Comparison of ENCODE assay signal across 17 cellular contexts in the genomic region with DNA sequence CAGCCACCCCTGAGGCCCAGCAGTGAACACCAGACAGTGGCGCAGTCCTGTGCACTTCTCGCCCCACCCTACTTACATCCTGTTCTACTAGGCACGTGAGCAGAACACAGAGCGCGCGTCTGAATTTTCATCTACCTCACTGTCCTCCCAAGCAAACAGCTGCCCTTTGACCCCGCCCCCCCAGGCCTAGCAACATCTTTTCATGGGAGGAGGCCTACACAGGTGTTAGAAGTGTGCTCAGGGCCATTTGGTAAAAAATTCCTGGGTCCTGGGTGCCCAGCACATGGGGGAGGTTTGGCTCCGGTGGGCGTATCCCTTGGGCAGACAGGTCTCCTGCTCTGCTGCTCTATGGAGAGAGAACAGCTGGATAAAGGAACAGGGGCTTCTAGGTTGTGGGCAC.
DNase-seq lines count a peak whose midpoint lies in the region; TF ChIP-seq lines count a peak whose summit lies in the region.
"Had no signal": no experiment of that assay in that cellular context is flagged by ENCODE, and none has a peak within 500 bp of the region (broad histone marks: within the 10 kb centered on the region; RNA-seq: fewer than 3 reads in every experiment).

No MANE protein-coding gene starts in this region.

- H3K23ac ChIP-seq in trophoblast cell (ENCODE audit: low read length), result no peak overlapping the region

- TF ChIP-seq CTCF in Caco-2 (IDR thresholded peaks at IDR 0.05; ENCODE audit: insufficient read depth in 1 of 2, low read depth in 1 of 2, low read length in 1 of 2, severe bottlenecking in 1 of 2, unreplicated experiment in 1 of 2) (no peak), SK-N-SH (IDR thresholded peaks at IDR 0.05) (no peak), fibroblast of villous mesenchyme (IDR thresholded peaks at IDR 0.05; ENCODE audit: insufficient read depth, low read depth, low read length) (no peak)

- H3K79me2 ChIP-seq in SK-N-SH (ENCODE audit: insufficient read depth), result peaks cover 28% of the 10 kb centered on the region
- peaks cover 5% of the 10 kb centered on the region for H3K79me2 ChIP-seq in trophoblast cell (ENCODE audit: control insufficient read depth, insufficient read depth, low read length, poor library complexity)

- peak overlapping the region; percentile 49 for H4K12ac ChIP-seq in trophoblast cell (ENCODE audit: low read depth, low read length)

- H2BK12ac ChIP-seq in trophoblast cell (ENCODE audit: low read length), result peak overlapping the region; percentile 85

- H3K27ac ChIP-seq in SK-N-SH (ENCODE audit: low read depth in 2 of 2, low read length in 1 of 2) (peak overlapping the region; percentile 95 to 98), trophoblast cell (ENCODE audit: low read depth, low read length) (peak overlapping the region; percentile 99)
- H3K27ac ChIP-seq: C4-2B, RWPE1, SJCRH30 had no signal

- H3K9me2 ChIP-seq in SK-N-SH, result no peaks in the 10 kb centered on the region

- no TSS peak for BruUV-seq in Caco-2 (replicated peaks; lab: Mats Ljungman, UMichigan)

- H3K9me3 ChIP-seq in Caco-2 (no peaks in the 10 kb centered on the region), SK-N-SH (no peaks in the 10 kb centered on the region), trophoblast cell (ENCODE audit: insufficient read depth, low read depth, low read length) (no peaks in the 10 kb centered on the region)
- H3K9me3 ChIP-seq: SJCRH30 had no signal

- intact Hi-C loops in Caco-2 (cut with micrococcal nuclease; ENCODE audit: unreplicated experiment), result no loop called here

- H3K4me3 ChIP-seq in Caco-2 (ENCODE audit: low read depth, low read length) (no peak overlapping the region), SK-N-SH (ENCODE audit: low read depth in 2 of 2, low read length in 1 of 2) (no peak overlapping the region), fibroblast of villous mesenchyme (ENCODE audit: low read depth, low read length) (no peak overlapping the region), trophoblast cell (ENCODE audit: low read depth, low read length) (no peak overlapping the region)
- H3K4me3 ChIP-seq: SJCRH30 had no signal

- peak overlapping the region; percentile 99 for H4K91ac ChIP-seq in trophoblast cell (ENCODE audit: low read depth, low read length)

- H3K4me3 Mint-ChIP-seq in Caco-2 (ENCODE audit: unreplicated experiment), result no peak overlapping the region

- H3K27me3 ChIP-seq in Caco-2 (replicated peaks; ENCODE audit: control insufficient read depth, insufficient read depth, low read length), result no peaks in the 10 kb centered on the region
- no peaks in the 10 kb centered on the region for H3K27me3 ChIP-seq in SK-N-SH (ENCODE audit: insufficient read depth)
- no peaks in the 10 kb centered on the region for H3K27me3 ChIP-seq in trophoblast cell (ENCODE audit: insufficient read depth, low read length)
- H3K27me3 ChIP-seq: SJCRH30 had no signal

- H4K20me1 ChIP-seq in SK-N-SH (ENCODE audit: insufficient read depth), result no peaks in the 10 kb centered on the region

- no peaks in the 10 kb centered on the region for H3K36me3 ChIP-seq in Caco-2 (ENCODE audit: control insufficient read depth, insufficient read depth, low read length)
- peaks cover 44 to 69% of the 10 kb centered on the region in 2 experiments for H3K36me3 ChIP-seq in SK-N-SH (replicated peaks in 1 of 2; ENCODE audit: control insufficient read depth in 1 of 2, insufficient read depth in 2 of 2, low read length in 1 of 2)
- peaks cover 3% of the 10 kb centered on the region in 2 experiments for H3K36me3 ChIP-seq in trophoblast cell (ENCODE audit: control insufficient read depth in 1 of 2, insufficient read depth in 2 of 2, low read length in 2 of 2)
- H3K36me3 ChIP-seq: SJCRH30 had no signal

- H3F3A ChIP-seq in SK-N-SH (replicated peaks; ENCODE audit: insufficient read depth), result peaks cover 61% of the 10 kb centered on the region

- peaks cover 50% of the 10 kb centered on the region for H3K79me1 ChIP-seq in trophoblast cell (ENCODE audit: low read length)

- DNase-seq in Caco-2, result peak in 1 of 2 experiments; percentile 53
- no peak for DNase-seq in SK-N-SH
- peak; percentile 39 for DNase-seq in fibroblast of villous mesenchyme (ENCODE audit: low read depth)
- DNase-seq in trophoblast cell, result peak in 1 of 2 donors; percentile 59
- DNase-seq in DMS79 (lab: John Stamatoyannopoulos, UW), result no peak
- no peak for DNase-seq in SIG-M5 treated with dmso at 0.1 percent for 504 hours (lab: John Stamatoyannopoulos, UW; ENCODE audit: unreplicated experiment)
- no peak for DNase-seq in NCI-H2081 (lab: John Stamatoyannopoulos, UW)
- DNase-seq: H7, KBM-7, MV-4-11, NCI-H1417, NCI-H187 treated with DMSO at 0.1 percent for 48 hours, NCI-H2171, NCI-H774, SJCRH30 had no signal

- TF ChIP-seq RAD21 in SK-N-SH (IDR thresholded peaks at IDR 0.05; ENCODE audit: low read length), result no peak

- CTCF ChIA-PET in Caco-2 (lab: Charles Lee) (interaction anchor here (0.6 to 0.7 kb wide), 3 partner anchors 14 to 66 kb away, joined by 3 to 5 read pairs (median 4); no protein-coding TSS in a partner anchor), SK-N-SH (lab: Yijun Ruan, JAX) (interaction anchor here (0.7 to 2.8 kb wide), 3 partner anchors 24 to 137 kb away, joined by 3 to 7 read pairs (median 5); no protein-coding TSS in a partner anchor)

- peaks cover 45% of the 10 kb centered on the region for H3K4me1 Mint-ChIP-seq in Caco-2 (ENCODE audit: low read depth, unreplicated experiment)

- H3K4me1 ChIP-seq in Caco-2 (peaks cover 62% of the 10 kb centered on the region), SK-N-SH (ENCODE audit: control insufficient read depth in 1 of 2, insufficient read depth in 2 of 2, low read depth in 1 of 2, low read length in 1 of 2) (peaks cover 32 to 61% of the 10 kb centered on the region in 2 experiments), trophoblast cell (ENCODE audit: control insufficient read depth in 1 of 2, insufficient read depth in 2 of 2, low read length in 2 of 2) (peaks cover 36 to 43% of the 10 kb centered on the region in 2 experiments)

- WGBS in SK-N-SH (ENCODE audit: low lambda C conversion rate), result 80% methylated on average over 9 of the region's 9 CpGs
- no CpG with 5 or more reads among the region's 9 CpGs for WGBS in trophoblast cell (ENCODE audit: extremely low coverage, insufficient coverage, insufficient read length)

- H3K4me2 ChIP-seq in SK-N-SH (peak overlapping the region; percentile 53), trophoblast cell (ENCODE audit: low read length) (peak overlapping the region; percentile 6)

- H2AFZ ChIP-seq in SK-N-SH (ENCODE audit: low read depth), result no peak overlapping the region
- H2AFZ ChIP-seq in trophoblast cell (ENCODE audit: insufficient read depth, low read length, poor library complexity), result peak overlapping the region; percentile 37

- TF ChIP-seq EP300 in SK-N-SH (IDR thresholded peaks at IDR 0.05; ENCODE audit: borderline replicate concordance in 1 of 2, low read depth in 1 of 2, low read length in 1 of 2), result no peak

- no peaks in the 10 kb centered on the region for H3K9me3 Mint-ChIP-seq in Caco-2 (ENCODE audit: unreplicated experiment)

- H3K14ac ChIP-seq in trophoblast cell (ENCODE audit: low read length), result peak overlapping the region; percentile 60

- no peaks in the 10 kb centered on the region for H3K36me3 Mint-ChIP-seq in Caco-2 (ENCODE audit: insufficient read depth, unreplicated experiment)

- H3K27ac Mint-ChIP-seq in Caco-2 (ENCODE audit: unreplicated experiment), result peak overlapping the region; percentile 76

- POLR2A ChIA-PET in Caco-2 (lab: Charles Lee) (no interaction called here), SK-N-SH (lab: Yijun Ruan, JAX) (no interaction called here)

- H3K9ac ChIP-seq in SK-N-SH (peak overlapping the region; percentile 68), trophoblast cell (ENCODE audit: low read length) (no peak overlapping the region)

- peak overlapping the region; percentile 67 for H2AK5ac ChIP-seq in trophoblast cell (ENCODE audit: low read length)

- peak overlapping the region; percentile 99 for H2BK5ac ChIP-seq in trophoblast cell (ENCODE audit: low read depth, low read length, poor library complexity)

- peak overlapping the region; percentile 56 for H3K4ac ChIP-seq in trophoblast cell (ENCODE audit: low read depth, low read length)

- no peaks in the 10 kb centered on the region for H3K27me3 Mint-ChIP-seq in Caco-2 (ENCODE audit: insufficient read depth, unreplicated experiment)

- H4K8ac ChIP-seq in trophoblast cell (ENCODE audit: low read depth, low read length), result peak overlapping the region; percentile 84

- peak overlapping the region; percentile 87 for H3K18ac ChIP-seq in trophoblast cell (ENCODE audit: low read length)

- peak overlapping the region; percentile 91 for H2BK120ac ChIP-seq in trophoblast cell (ENCODE audit: insufficient read depth, low read length, poor library complexity)

TF ChIP-seq in SK-N-SH, 30 proteins besides CTCF, POLR2A, EP300 and RAD21 (continues in another document):
- no peak for TF ChIP-seq GATA2 (CRISPR knock-in tag; IDR thresholded peaks at IDR 0.05)
- TF ChIP-seq, protein P1, sequence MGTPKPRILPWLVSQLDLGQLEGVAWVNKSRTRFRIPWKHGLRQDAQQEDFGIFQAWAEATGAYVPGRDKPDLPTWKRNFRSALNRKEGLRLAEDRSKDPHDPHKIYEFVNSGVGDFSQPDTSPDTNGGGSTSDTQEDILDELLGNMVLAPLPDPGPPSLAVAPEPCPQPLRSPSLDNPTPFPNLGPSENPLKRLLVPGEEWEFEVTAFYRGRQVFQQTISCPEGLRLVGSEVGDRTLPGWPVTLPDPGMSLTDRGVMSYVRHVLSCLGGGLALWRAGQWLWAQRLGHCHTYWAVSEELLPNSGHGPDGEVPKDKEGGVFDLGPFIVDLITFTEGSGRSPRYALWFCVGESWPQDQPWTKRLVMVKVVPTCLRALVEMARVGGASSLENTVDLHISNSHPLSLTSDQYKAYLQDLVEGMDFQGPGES (IDR thresholded peaks at IDR 0.05; ENCODE audit: low read depth, low read length), result no peak
